Comparison of ENCODE assay signal across 16 cellular contexts in genomic region chr3:156478931-156479330, GRCh38.
DNase-seq lines count a peak whose midpoint lies in the region; ATAC-seq, FAIRE-seq and TF ChIP-seq lines count a peak whose summit lies in the region.
"Had no signal": no experiment of that assay in that cellular context is flagged by ENCODE, and none has a peak within 500 bp of the region (broad histone marks: within the 10 kb centered on the region; RNA-seq: fewer than 3 reads in every experiment).

No MANE protein-coding gene starts in this region.

- no peaks in the 10 kb centered on the region for H3K36me3 Mint-ChIP-seq in chondrocyte (ENCODE audit: low read depth)
- H3K36me3 Mint-ChIP-seq: CD8-positive, alpha-beta memory T cell had no signal

- no peaks in the 10 kb centered on the region for H3K27me3 Mint-ChIP-seq in chondrocyte (ENCODE audit: low read depth)

- peak; percentile 83 for FAIRE-seq in islet of Langerhans (lab: Jason Lieb, UNC)
- FAIRE-seq: D721Med had no signal

- TF ChIP-seq CTCF in chondrocyte (IDR thresholded peaks at IDR 0.05): no peak

- DNase-seq in DMS 273 (lab: John Stamatoyannopoulos, UW; ENCODE audit: unreplicated experiment) (peak; percentile 96), NCI-H1694 (lab: John Stamatoyannopoulos, UW) (peak; percentile 98), NCI-H82 (lab: John Stamatoyannopoulos, UW) (peak; percentile 64), chondrocyte (ENCODE audit: low spot score) (no peak), DMS79 (lab: John Stamatoyannopoulos, UW) (no peak)
- DNase-seq: CD8-positive, alpha-beta memory T cell; HCEC 1CT; KG1; NCI-H146; NCI-H226; NCI-H748 treated with DMSO at 0.1 percent for 48 hours; PC-3 had no signal

- no peak overlapping the region for H3K27ac Mint-ChIP-seq in chondrocyte (ENCODE audit: unreplicated experiment)
- H3K27ac Mint-ChIP-seq: CD8-positive, alpha-beta memory T cell had no signal

- H3K4me1 Mint-ChIP-seq in chondrocyte (ENCODE audit: low read depth): peaks cover 51% of the 10 kb centered on the region

- no peak overlapping the region for H3K4me3 Mint-ChIP-seq in chondrocyte (ENCODE audit: unreplicated experiment)
- H3K4me3 Mint-ChIP-seq: CD8-positive, alpha-beta memory T cell had no signal

- no peaks in the 10 kb centered on the region for H3K9me3 Mint-ChIP-seq in chondrocyte (ENCODE audit: low read depth)
- H3K9me3 Mint-ChIP-seq: CD8-positive, alpha-beta memory T cell had no signal

- ATAC-seq in GM18867 (IDR thresholded peaks at IDR 0.05; ENCODE audit: unreplicated experiment): no peak
- ATAC-seq in HG02981 (IDR thresholded peaks at IDR 0.05; ENCODE audit: unreplicated experiment): no peak
- ATAC-seq: PC-3 had no signal

Comparison
In these comparisons a context has a peak if more than half of its experiments do, and no peak if none do; other contexts are left out.
1. DNase-seq: peak in DMS 273 (single experiment), NCI-H1694 (single experiment) and NCI-H82 (single experiment); none in chondrocyte (single experiment) and DMS79 (single experiment).